ENCODE assay signal across 10 cellular contexts in the genomic region with DNA sequence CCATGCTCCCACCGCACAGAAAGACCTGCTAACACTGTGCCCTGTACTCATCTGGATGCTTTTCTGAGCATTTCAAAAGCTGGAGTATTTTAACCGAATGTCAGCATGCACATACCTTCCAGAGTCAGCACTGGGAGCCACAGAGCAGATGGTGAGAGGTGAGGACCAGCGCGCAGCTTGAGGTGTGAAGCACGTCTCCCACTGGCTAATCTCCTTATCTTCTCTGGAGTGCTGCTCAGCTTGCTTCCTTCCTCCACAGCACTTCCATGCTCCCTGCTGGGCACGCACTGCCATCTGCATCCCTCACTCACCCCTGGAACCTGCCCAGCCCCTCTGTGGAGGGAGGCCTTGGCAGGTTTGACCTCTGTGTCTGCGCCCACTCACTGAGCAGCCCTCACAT. TPM values are rescaled to one million over a fixed set of nuclear protein-coding genes. Genes with fewer than 3 reads are reported as not detected.
DNase-seq lines count a peak whose midpoint lies in the region; ATAC-seq, FAIRE-seq and TF ChIP-seq lines count a peak whose summit lies in the region.
"Had no signal": no experiment of that assay in that cellular context is flagged by ENCODE, and none has a peak within 500 bp of the region (broad histone marks: within the 10 kb centered on the region; RNA-seq: fewer than 3 reads in every experiment).

Gene GNB5 (minus strand): TSS at position 186 of the 400 bp plus-strand sequence. CDS start 6,716 bp downstream, outside the sequence.

- no peak within 1 kb of the TSS for H3K27ac Mint-ChIP-seq in mesothelial cell of epicardium

- ATAC-seq in GM18907 (IDR thresholded peaks at IDR 0.05; ENCODE audit: unreplicated experiment) (no peak), GM19467 (IDR thresholded peaks at IDR 0.05; ENCODE audit: unreplicated experiment) (no peak)

- no peaks in the 10 kb centered on the region for H3K9me3 Mint-ChIP-seq in mesothelial cell of epicardium

- intact Hi-C loops in A673 (cut with micrococcal nuclease; ENCODE audit: unreplicated experiment) = no loop called here

- DNase-seq in A673 (ENCODE audit: low spot score) (no peak), LHCN-M2 (ENCODE audit: low read depth) (no peak), bronchial epithelial cell (ENCODE audit: low read depth) (no peak), mesothelial cell of epicardium (ENCODE audit: low spot score in 2 of 2, unreplicated experiment in 2 of 2) (no peak), kidney glomerular epithelial cell (lab: John Stamatoyannopoulos, UW) (no peak), NCI-H2227 treated with DMSO at 0.1 percent for 48 hours (lab: John Stamatoyannopoulos, UW) (no peak)
- DNase-seq: COR-L47, SW 1271 had no signal

- H3K27me3 Mint-ChIP-seq in mesothelial cell of epicardium (ENCODE audit: low read depth) = no peaks in the 10 kb centered on the region

- POLR2A ChIA-PET in A673 (lab: Charles Lee; ENCODE audit: low non-redundant PET) = no interaction called here

- H3K4me3 ChIP-seq in A673 (ENCODE audit: low read depth, low read length, poor library complexity, severe bottlenecking) (no peak within 1 kb of the TSS), bronchial epithelial cell (ENCODE audit: low read depth, low read length) (no peak within 1 kb of the TSS)

- H3K36me3 Mint-ChIP-seq in mesothelial cell of epicardium = no peaks in the 10 kb centered on the region

- no peaks in the 10 kb centered on the region for H3K9me3 ChIP-seq in A673 (ENCODE audit: low read depth, low read length, poor library complexity, severe bottlenecking)

- no peaks in the 10 kb centered on the region for H3K4me1 ChIP-seq in A673 (ENCODE audit: insufficient read depth, low read length, poor library complexity, severe bottlenecking)

- no peak within 1 kb of the TSS for H3K27ac ChIP-seq in A673 (ENCODE audit: low read depth, low read length, poor library complexity, severe bottlenecking)

- TF ChIP-seq CTCF in A673 (conservative IDR thresholded peaks at IDR 0.05; ENCODE audit: low read depth, low read length) (no peak), bronchial epithelial cell (IDR thresholded peaks at IDR 0.05; ENCODE audit: insufficient read depth, low read length, severe bottlenecking) (no peak), mesothelial cell of epicardium (IDR thresholded peaks at IDR 0.05; ENCODE audit: unreplicated experiment) (no peak)

- H3K36me3 ChIP-seq in A673 (ENCODE audit: insufficient read depth, low read length, poor library complexity, severe bottlenecking) (no peaks in the 10 kb centered on the region), bronchial epithelial cell (ENCODE audit: control insufficient read depth, insufficient read depth, low read length) (peaks cover 5% of the 10 kb centered on the region)

- H3K4me3 Mint-ChIP-seq in mesothelial cell of epicardium = no peak within 1 kb of the TSS

- H3K4me1 Mint-ChIP-seq in mesothelial cell of epicardium = no peaks in the 10 kb centered on the region

- no peak for FAIRE-seq in bronchial epithelial cell (lab: Jason Lieb, UNC)

- no peaks in the 10 kb centered on the region for H3K27me3 ChIP-seq in A673 (replicated peaks; ENCODE audit: insufficient read depth, low read depth, low read length, poor library complexity)
- no peaks in the 10 kb centered on the region for H3K27me3 ChIP-seq in bronchial epithelial cell (ENCODE audit: control insufficient read depth, insufficient read depth, low read length)

- CTCF ChIA-PET in A673 (lab: Charles Lee) = interaction anchor here (0.9 kb wide), 1 partner anchor 113 kb away, joined by 3 read pairs; no protein-coding TSS in a partner anchor

- BruUV-seq in A673 (replicated peaks; lab: Mats Ljungman, UMichigan) = no TSS peak

RNA-seq across cellular contexts. Expression of gene GNB5, which starts in this region (rescaled TPM):
- total RNA-seq in A673 (2021) = 22.8 and 23.3 TPM in 2 replicates
- total RNA-seq in LHCN-M2 (2014; rRNA removed) = 40.1 and 43.7 TPM in 2 replicates
- polyA plus RNA-seq in LHCN-M2 (2012) = 26.1 TPM
- 46.1 and 54.9 TPM in 2 replicates for total RNA-seq in bronchial epithelial cell
- 22.3 to 23.1 TPM (median 22.5 TPM) in 3 replicates for total RNA-seq in mesothelial cell of epicardium
